Comparison of ENCODE assay signal across 14 cellular contexts in the genomic region with DNA sequence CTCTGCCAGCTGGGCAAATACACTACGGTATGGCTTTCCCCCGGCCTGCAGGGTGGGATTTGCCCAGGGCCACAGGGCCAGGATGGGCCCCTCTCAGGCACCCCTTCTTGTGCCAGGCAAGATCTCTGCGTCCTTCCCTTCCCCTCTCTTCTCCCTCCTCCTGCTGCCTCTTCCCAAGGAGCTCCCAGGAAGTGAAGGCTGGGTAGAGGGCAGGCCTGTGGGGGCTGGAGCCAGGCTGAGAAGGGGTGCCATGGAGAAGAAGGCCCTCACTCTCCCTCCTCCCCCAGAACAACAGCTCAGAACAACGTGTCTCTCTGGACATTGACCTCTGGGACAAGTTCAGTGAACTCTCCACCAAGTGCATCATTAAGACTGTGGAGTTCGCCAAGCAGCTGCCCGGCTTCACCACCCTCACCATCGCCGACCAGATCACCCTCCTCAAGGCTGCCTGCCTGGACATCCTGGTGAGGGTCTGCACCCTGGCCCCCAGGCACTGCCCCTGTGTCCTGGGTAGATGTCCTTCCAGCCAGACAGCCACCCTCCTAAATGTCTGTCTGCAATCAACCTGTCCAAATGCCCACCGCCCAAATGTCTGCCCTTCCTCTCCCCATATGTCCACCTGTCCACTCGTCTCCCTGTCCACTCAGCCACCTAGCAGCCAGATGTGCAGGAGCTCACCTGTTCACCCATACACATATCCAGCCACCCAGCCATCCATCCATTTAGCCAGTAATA. TPM values are rescaled to one million over a fixed set of nuclear protein-coding genes. Genes with fewer than 3 reads are reported as not detected.
DNase-seq lines count a peak whose midpoint lies in the region; ATAC-seq and TF ChIP-seq lines count a peak whose summit lies in the region.
"Had no signal": no experiment of that assay in that cellular context is flagged by ENCODE, and none has a peak within 500 bp of the region (broad histone marks: within the 10 kb centered on the region; RNA-seq: fewer than 3 reads in every experiment).

No MANE protein-coding gene starts in this region.

- TF ChIP-seq EP300 in sigmoid colon (IDR thresholded peaks at IDR 0.05) = no peak

- no peaks in the 10 kb centered on the region for H3K9me3 Mint-ChIP-seq in T-helper 2 cell treated with Interferon-gamma antibody and Interleukin-4, amounts not matched to agents 5 μg/mL and 100 μg/mL, for 36 hours
- no peaks in the 10 kb centered on the region for H3K9me3 Mint-ChIP-seq in T-cell
- H3K9me3 Mint-ChIP-seq: HFFc6 had no signal

- peak overlapping the region; percentile 39 for H3K27ac Mint-ChIP-seq in T-helper 2 cell treated with Interferon-gamma antibody and Interleukin-4, amounts not matched to agents 5 μg/mL and 100 μg/mL, for 36 hours
- H3K27ac Mint-ChIP-seq in T-cell = peak overlapping the region; percentile 77 to 80

- peaks cover 7% of the 10 kb centered on the region for H3K4me1 Mint-ChIP-seq in T-helper 2 cell treated with Interferon-gamma antibody and Interleukin-4, amounts not matched to agents 5 μg/mL and 100 μg/mL, for 36 hours (ENCODE audit: low read depth)
- peaks cover 35 to 44% (median 42%) of the 10 kb centered on the region in 3 donors for H3K4me1 Mint-ChIP-seq in T-cell

- intact Hi-C loops in sigmoid colon (cut with DNase I) = loop anchor here (5.0 kb wide), 1 partner anchor 135 kb away; a partner anchor contains a TSS

- no peak for DNase-seq in T-helper 2 cell treated with Interferon-gamma antibody and Interleukin-4, amounts not matched to agents 5 μg/mL and 100 μg/mL, for 36 hours (ENCODE audit: low spot score)
- DNase-seq in T-helper 2 cell = no peak
- no peak for DNase-seq in T-cell
- peak; percentile 72 for DNase-seq in left lobe of liver (ENCODE audit: low spot score)
- DNase-seq in sigmoid colon = no peak
- DNase-seq in NCI-H2196 treated with DMSO at 0.1 percent for 48 hours (lab: John Stamatoyannopoulos, UW; ENCODE audit: unreplicated experiment) = no peak
- DNase-seq in NCI-H774 (lab: John Stamatoyannopoulos, UW) = no peak
- DNase-seq: HFFc6, NCI-H2081 treated with DMSO at 0.1 percent for 48 hours had no signal

- no peak overlapping the region for H3K4me3 Mint-ChIP-seq in T-helper 2 cell treated with Interferon-gamma antibody and Interleukin-4, amounts not matched to agents 5 μg/mL and 100 μg/mL, for 36 hours
- H3K4me3 Mint-ChIP-seq in T-cell = peak overlapping the region in 1 of 3 donors; percentile 10
- H3K4me3 Mint-ChIP-seq: HFFc6 had no signal

- no peak overlapping the region for H3K4me3 ChIP-seq in sigmoid colon
- H3K4me3 ChIP-seq: SJSA1, skin epidermis had no signal

- 62 to 73% methylated on average over 10 of the region's 10 CpGs for WGBS in sigmoid colon, 2 donors

- peaks cover 40% of the 10 kb centered on the region for H3K36me3 Mint-ChIP-seq in T-helper 2 cell treated with Interferon-gamma antibody and Interleukin-4, amounts not matched to agents 5 μg/mL and 100 μg/mL, for 36 hours (ENCODE audit: low read depth)
- peaks cover 32% of the 10 kb centered on the region for H3K36me3 Mint-ChIP-seq in T-cell

- no peaks in the 10 kb centered on the region for H3K27me3 Mint-ChIP-seq in T-helper 2 cell treated with Interferon-gamma antibody and Interleukin-4, amounts not matched to agents 5 μg/mL and 100 μg/mL, for 36 hours (ENCODE audit: low read depth)
- H3K27me3 Mint-ChIP-seq in T-cell = no peaks in the 10 kb centered on the region

- peak overlapping the region; percentile 3 to 96 (median 10) for H3K27ac ChIP-seq in sigmoid colon
- H3K27ac ChIP-seq: 22Rv1, SJSA1 had no signal

- POLR2A ChIA-PET in T-cell (lab: Charles Lee) = interaction anchor here in 1 of 2 donors (0.6 kb wide), 1 partner anchor 245 kb away, joined by 3 read pairs; no protein-coding TSS in a partner anchor

- H3K27me3 ChIP-seq in sigmoid colon = no peaks in the 10 kb centered on the region
- H3K27me3 ChIP-seq: SJSA1 had no signal

- ATAC-seq in T-cell (replicated peaks in 1 of 4) = no peak
- ATAC-seq in left lobe of liver = peak; percentile 43
- ATAC-seq in HG03565 (IDR thresholded peaks at IDR 0.05; ENCODE audit: unreplicated experiment) = no peak

- peaks cover 0 to 80% (median 76%) of the 10 kb centered on the region in 4 donors for H3K4me1 ChIP-seq in sigmoid colon

- TF ChIP-seq POLR2A in sigmoid colon (IDR thresholded peaks at IDR 0.05) = no peak

- H3K36me3 ChIP-seq in sigmoid colon = peaks cover 8 to 56% (median 24%) of the 10 kb centered on the region in 4 donors

- no peak for TF ChIP-seq CTCF in sigmoid colon (IDR thresholded peaks at IDR 0.05)

- CTCF ChIA-PET in T-cell (lab: Charles Lee) = interaction anchor here in 1 of 2 donors (0.8 to 6.1 kb wide), 3 partner anchors 37 to 49 kb away, joined by 3 to 69 read pairs (median 24); no protein-coding TSS in a partner anchor

- H3K9me3 ChIP-seq in sigmoid colon = no peaks in the 10 kb centered on the region
- H3K9me3 ChIP-seq: SJSA1 had no signal

RNA-seq across cellular contexts. Expression of a gene that starts 12.3 kb away (rescaled TPM):
- not detected for total RNA-seq in T-cell
- total RNA-seq in left lobe of liver = 0.68 TPM
- 1 to 10 TPM in 1 of 4 donors, under 1 TPM in 1, not detected in 2; 0.49 to 2.1 TPM for total RNA-seq in sigmoid colon
- polyA plus RNA-seq in sigmoid colon = under 1 TPM in 1 of 3 donors, not detected in 2; 0.64 TPM
- total RNA-seq: M059J, SJSA1 had no signal

RNA-seq across cellular contexts. Expression of a gene that starts 43.2 kb away (rescaled TPM):
- total RNA-seq in T-cell (10 to 100 TPM; 46.8 to 90.7 (median 69.1) TPM), left lobe of liver (21.3 TPM), sigmoid colon (10 to 100 TPM; 15.8 to 27.3 (median 20.5) TPM)
- polyA plus RNA-seq in sigmoid colon = 10 to 100 TPM; 26.4 to 29.6 (median 27.8) TPM
